10 cellular contexts compared by ENCODE assay signal in the genomic region with DNA sequence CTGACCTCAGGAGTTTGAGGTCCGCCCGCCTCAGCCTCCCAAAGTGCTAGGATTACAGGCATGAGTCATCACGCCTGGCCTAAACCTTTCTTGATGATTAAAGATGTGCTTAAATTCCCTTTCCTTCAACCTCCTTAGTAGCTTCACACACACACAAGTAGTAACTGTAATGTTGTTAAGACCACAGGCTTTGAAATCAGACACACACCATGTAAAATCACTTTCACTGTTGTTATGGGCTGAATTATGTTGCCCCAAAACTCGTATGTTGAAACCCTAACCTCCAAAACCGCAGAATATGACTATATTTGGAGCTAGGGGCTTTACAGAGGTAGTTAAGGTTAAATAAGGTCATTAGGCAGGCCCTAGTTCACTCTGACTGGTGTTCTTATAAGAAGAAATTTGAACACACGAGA.
DNase-seq lines count a peak whose midpoint lies in the region; ATAC-seq, FAIRE-seq and TF ChIP-seq lines count a peak whose summit lies in the region.
"Had no signal": no experiment of that assay in that cellular context is flagged by ENCODE, and none has a peak within 500 bp of the region (broad histone marks: within the 10 kb centered on the region; RNA-seq: fewer than 3 reads in every experiment).

No MANE protein-coding gene starts in this region.

- no peaks in the 10 kb centered on the region for H3K27me3 ChIP-seq in bronchial epithelial cell (ENCODE audit: control insufficient read depth, insufficient read depth, low read length)
- H3K27me3 ChIP-seq: breast epithelium had no signal

- H3K4me3 ChIP-seq in bronchial epithelial cell (ENCODE audit: low read depth, low read length), result no peak overlapping the region
- H3K4me3 ChIP-seq: breast epithelium had no signal

- no peaks in the 10 kb centered on the region for H3K36me3 ChIP-seq in bronchial epithelial cell (ENCODE audit: control insufficient read depth, insufficient read depth, low read length)
- H3K36me3 ChIP-seq: breast epithelium had no signal

- no peak for FAIRE-seq in bronchial epithelial cell (lab: Jason Lieb, UNC)

- DNase-seq in GM13976 (ENCODE audit: low spot score) (peak; percentile 39), bronchial epithelial cell (ENCODE audit: low read depth) (peak; percentile 23), caudate nucleus (lab: John Stamatoyannopoulos, UW) (no peak), HK-2 (ENCODE audit: unreplicated experiment) (no peak), NCI-H1105 treated with DMSO at 0.1 percent for 48 hours (lab: John Stamatoyannopoulos, UW) (no peak)
- DNase-seq in activated CD4-positive, alpha-beta T cell treated with anti-CD3 and anti-CD28 coated beads, Interleukin-2, amount 50 U/mL, for 4 hours, result no peak
- DNase-seq: GF-D8 had no signal

- TF ChIP-seq CTCF in GM13976 (IDR thresholded peaks at IDR 0.05; ENCODE audit: borderline replicate concordance, control extremely low read depth, extremely low read depth, insufficient read depth, missing control alignments) (no peak), bronchial epithelial cell (IDR thresholded peaks at IDR 0.05; ENCODE audit: insufficient read depth, low read length, severe bottlenecking) (no peak)

- peak; percentile 87 for ATAC-seq in GM21576 (IDR thresholded peaks at IDR 0.05; ENCODE audit: unreplicated experiment)
- ATAC-seq in HG03558 (IDR thresholded peaks at IDR 0.05; ENCODE audit: extremely low read depth, unreplicated experiment), result peak; percentile 88

- no peak overlapping the region for H3K27ac ChIP-seq in caudate nucleus (ENCODE audit: low read depth, low read length)
- H3K27ac ChIP-seq: breast epithelium had no signal

- in situ Hi-C loops in GM13976 (cut with MboI; ENCODE audit: low sequenced_read_pairs, unreplicated experiment), result no loop called here

Comparison
In these comparisons a context has a peak if more than half of its experiments do, and no peak if none do; other contexts are left out.
1. DNase-seq: peak in GM13976 (single experiment) and bronchial epithelial cell (single experiment); none in caudate nucleus (0 of 61), HK-2 (single experiment), NCI-H1105 treated with DMSO at 0.1 percent for 48 hours (single experiment) and activated CD4-positive, alpha-beta T cell treated with anti-CD3 and anti-CD28 coated beads, Interleukin-2, amount 50 U/mL, for 4 hours (0 of 2).